ENCODE assay signal across 8 cellular contexts in the genomic region with DNA sequence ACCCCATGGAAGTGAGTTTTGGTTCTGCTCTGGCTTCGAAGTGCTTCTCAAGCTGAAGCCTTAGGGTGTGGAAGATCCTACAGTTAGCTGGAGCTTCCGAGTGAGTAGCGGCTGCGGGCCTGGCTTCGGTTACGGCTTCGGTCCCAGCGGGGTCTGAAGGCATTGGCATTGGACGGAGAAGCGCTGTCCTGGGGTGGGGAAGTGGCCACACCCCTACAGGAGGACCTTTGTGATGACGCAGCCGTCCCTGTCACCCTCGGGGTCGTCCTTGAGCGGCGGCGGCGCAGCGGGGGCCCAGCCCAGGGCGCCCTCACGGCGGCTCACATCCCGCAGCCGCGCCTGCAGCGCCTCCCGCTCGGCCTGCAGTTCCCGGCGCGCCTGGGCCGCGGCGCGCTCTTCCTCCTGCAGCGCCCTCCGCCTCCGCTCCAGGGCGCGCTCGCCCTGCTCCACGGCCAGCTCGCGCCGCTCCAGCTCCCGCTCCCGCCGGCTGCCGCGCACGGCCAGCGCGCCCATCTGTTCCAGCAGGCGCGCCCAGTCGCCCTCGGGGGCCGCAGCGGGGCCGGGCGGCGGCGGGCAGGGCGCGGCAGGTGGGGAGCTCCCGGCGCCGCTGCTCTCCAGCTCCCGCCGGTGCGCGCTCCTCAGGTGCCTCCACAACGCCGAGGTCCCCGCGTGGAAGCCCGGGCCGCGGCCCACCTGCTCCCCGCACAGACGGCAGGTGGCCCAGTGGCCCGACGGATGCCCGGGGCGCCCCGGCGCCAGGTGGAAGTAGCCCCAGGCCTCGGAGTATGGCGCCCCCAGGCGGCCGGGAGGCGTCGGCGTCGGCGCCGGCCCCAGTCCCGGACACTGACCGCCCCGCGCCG. TPM values are rescaled to one million over a fixed set of nuclear protein-coding genes. Genes with fewer than 3 reads are reported as not detected.
A peak's percentile ranks its signal among the peaks of the same experiment; 100 is the strongest.
DNase-seq lines count a peak whose midpoint lies in the region; ATAC-seq, FAIRE-seq and TF ChIP-seq lines count a peak whose summit lies in the region.

No MANE protein-coding gene starts in this region.

- H3K36me3 ChIP-seq in kidney (ENCODE audit: control insufficient read depth in 1 of 2, insufficient read depth in 2 of 2, low read length in 2 of 2) = peaks cover under 1 to 5% of the 10 kb centered on the region in 2 donors

- H3K27ac ChIP-seq in VCaP (no peak overlapping the region), kidney (ENCODE audit: low read depth in 2 of 2, low read length in 2 of 2) (peak overlapping the region in 1 of 2 donors; percentile 41)

- DNase-seq in C1 segment of cervical spinal cord (lab: John Stamatoyannopoulos, UW) (peak in 11 of 14 donors; percentile 26 to 77 (median 59)), HUDEP-2 (lab: John Stamatoyannopoulos, UW; ENCODE audit: unreplicated experiment in 76 of 76) (peak in 71 of 76 experiments; percentile 1 to 74 (median 51)), cerebellar cortex (ENCODE audit: low spot score) (peak; percentile 31), kidney (peak; percentile 88), HT-29 (ENCODE audit: low spot score) (no peak)
- peak; percentile 76 for DNase-seq in stimulated activated CD4-positive, alpha-beta T cell treated with anti-CD3 and anti-CD28 coated beads, Interleukin-15, amount 100 ng/mL, for 24 hours

- intact Hi-C loops in kidney (cut with DNase I) = no loop called here

- peak; percentile 73 for ATAC-seq in GM19455 (IDR thresholded peaks at IDR 0.05; ENCODE audit: unreplicated experiment)

- H3K9ac ChIP-seq in kidney (ENCODE audit: low read length in 2 of 2) = peak overlapping the region in 1 of 2 donors; percentile 29

- no peaks in the 10 kb centered on the region for H3K9me3 ChIP-seq in kidney (ENCODE audit: control insufficient read depth in 1 of 2, low read length in 2 of 2)

- H3K4me3 ChIP-seq in kidney (ENCODE audit: low read length in 2 of 2) = peak overlapping the region in 1 of 2 donors; percentile 50

- no peak for FAIRE-seq in kidney (lab: Jason Lieb, UNC)

- peaks cover 4 to 6% of the 10 kb centered on the region in 2 donors for H3K4me1 ChIP-seq in kidney (ENCODE audit: control insufficient read depth in 1 of 2, insufficient read depth in 1 of 2, low read depth in 1 of 2, low read length in 2 of 2)

- peak; percentile 19; the same call in 1 of the 2 replicates for TF ChIP-seq CTCF in VCaP (conservative IDR thresholded peaks at IDR 0.05)
- peak; percentile 62 for TF ChIP-seq CTCF in kidney (IDR thresholded peaks at IDR 0.05; ENCODE audit: borderline replicate concordance, extremely low read depth, insufficient read depth)

RNA-seq across cellular contexts. Expression of a gene that starts 9.9 kb away (rescaled TPM):
- 20.7 TPM for total RNA-seq in kidney
- polyA plus RNA-seq in kidney (ENCODE audit: insufficient read depth, low read depth, low replicate concordance) = 8.9 TPM
- 2.6 and 3.6 TPM in 2 replicates for total RNA-seq in HT-29 (2014; rRNA removed; shearing (Covaris generic))

RNA-seq across cellular contexts. Expression of a gene that starts 47.0 kb away (rescaled TPM):
- total RNA-seq in kidney = 23.0 TPM
- 10.5 TPM for polyA plus RNA-seq in kidney (ENCODE audit: insufficient read depth, low read depth, low replicate concordance)
- 28.1 and 37.5 TPM in 2 replicates for total RNA-seq in HT-29 (2014; rRNA removed; shearing (Covaris generic))
